ENCODE assay signal across 9 cellular contexts in the genomic region with DNA sequence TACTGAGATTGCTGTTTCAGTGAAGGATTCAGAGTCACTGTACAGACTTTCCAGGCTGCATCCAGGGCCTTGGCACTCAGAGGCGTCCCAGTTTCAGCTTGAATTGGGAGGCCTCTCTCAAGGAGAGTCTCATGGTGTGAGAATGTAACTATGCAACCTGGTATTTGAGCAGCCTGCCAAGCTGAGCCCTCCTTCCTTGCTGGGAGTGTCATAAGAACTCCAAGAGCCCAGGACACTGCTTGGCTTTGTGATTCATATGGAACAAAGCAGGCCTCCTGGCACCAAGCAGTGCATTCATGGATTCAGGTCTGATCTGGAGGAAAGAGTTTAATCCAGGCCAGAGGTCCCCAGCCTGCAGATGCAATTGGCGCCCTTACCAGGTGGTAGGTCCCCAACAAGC.
DNase-seq lines count a peak whose midpoint lies in the region; ATAC-seq, FAIRE-seq and TF ChIP-seq lines count a peak whose summit lies in the region.
"Had no signal": no experiment of that assay in that cellular context is flagged by ENCODE, and none has a peak within 500 bp of the region (broad histone marks: within the 10 kb centered on the region; RNA-seq: fewer than 3 reads in every experiment).

No MANE protein-coding gene starts in this region.

- no peak for FAIRE-seq in GM12891 (lab: Jason Lieb, UNC)

- intact Hi-C loops in left ventricle myocardium superior (cut with micrococcal nuclease), result no loop called here
- intact Hi-C loops in psoas muscle (cut with DNase I), result no loop called here

- 14 to 25% (median 15%) methylated on average over 2 of the region's 2 CpGs for WGBS in psoas muscle, 3 donors

- no peak overlapping the region for H3K4me3 ChIP-seq in psoas muscle

- H3K4me1 ChIP-seq in psoas muscle, result peaks cover 23% of the 10 kb centered on the region

- no peaks in the 10 kb centered on the region for H3K9me3 ChIP-seq in psoas muscle

- no peaks in the 10 kb centered on the region for H3K36me3 ChIP-seq in psoas muscle (ENCODE audit: insufficient read depth in 1 of 2, low read depth in 1 of 2)

- peak; percentile 90 for ATAC-seq in left ventricle myocardium superior
- peak; percentile 96 to 99 (median 98) for ATAC-seq in psoas muscle
- no peak for ATAC-seq in HG02642 (IDR thresholded peaks at IDR 0.05; ENCODE audit: poor library complexity, unreplicated experiment)

- TF ChIP-seq CTCF in psoas muscle (IDR thresholded peaks at IDR 0.05), result no peak

- H3K27ac ChIP-seq in psoas muscle, result peak overlapping the region; percentile 37

- no peak for TF ChIP-seq POLR2A in GM12891 (IDR thresholded peaks at IDR 0.05; ENCODE audit: low read depth, low read length)

- H3K27me3 ChIP-seq in psoas muscle (ENCODE audit: insufficient read depth in 3 of 3, low read length in 2 of 3), result no peaks in the 10 kb centered on the region

- peak; percentile 56 for DNase-seq in EL
- DNase-seq in astrocyte of the hippocampus (ENCODE audit: low read depth, low spot score), result peak; percentile 94
- peak; percentile 37 for DNase-seq in left ventricle myocardium superior
- peak; percentile 48 to 76 for DNase-seq in psoas muscle
- no peak for DNase-seq in COLO829 (ENCODE audit: low spot score)
- DNase-seq in GM12891 (ENCODE audit: insufficient read length, low spot score), result no peak
- no peak for DNase-seq in stimulated activated CD4-positive, alpha-beta T cell treated with anti-CD3 and anti-CD28 coated beads, Interleukin-1b, Interleukin-23, amount 100 ng/mL, for 48 hours
- DNase-seq: DMS153 had no signal

TF ChIP-seq in GM12891, 5 proteins besides CTCF, POLR2A, EP300 and RAD21:
- TF ChIP-seq PAX5 (IDR thresholded peaks at IDR 0.05; ENCODE audit: insufficient read depth, low read length, severe bottlenecking), result no peak
- TF ChIP-seq TAF1 (IDR thresholded peaks at IDR 0.05; ENCODE audit: low read depth, low read length), result no peak
- TF ChIP-seq SPI1 (IDR thresholded peaks at IDR 0.05; ENCODE audit: low read depth, low read length), result no peak
- no peak for TF ChIP-seq POU2F2 (IDR thresholded peaks at IDR 0.05; ENCODE audit: low read depth, low read length)
- TF ChIP-seq POLR2AphosphoS5 (IDR thresholded peaks at IDR 0.05; ENCODE audit: low read depth, low read length), result no peak

Comparison
In these comparisons a context has a peak if more than half of its experiments do, and no peak if none do; other contexts are left out.
1. DNase-seq: peak in EL (single experiment), astrocyte of the hippocampus (single experiment), left ventricle myocardium superior (single experiment) and psoas muscle (2 of 2); none in COLO829 (single experiment), GM12891 (single experiment) and stimulated activated CD4-positive, alpha-beta T cell treated with anti-CD3 and anti-CD28 coated beads, Interleukin-1b, Interleukin-23, amount 100 ng/mL, for 48 hours (single experiment).